ENCODE assay signal across 8 cellular contexts in the genomic region with DNA sequence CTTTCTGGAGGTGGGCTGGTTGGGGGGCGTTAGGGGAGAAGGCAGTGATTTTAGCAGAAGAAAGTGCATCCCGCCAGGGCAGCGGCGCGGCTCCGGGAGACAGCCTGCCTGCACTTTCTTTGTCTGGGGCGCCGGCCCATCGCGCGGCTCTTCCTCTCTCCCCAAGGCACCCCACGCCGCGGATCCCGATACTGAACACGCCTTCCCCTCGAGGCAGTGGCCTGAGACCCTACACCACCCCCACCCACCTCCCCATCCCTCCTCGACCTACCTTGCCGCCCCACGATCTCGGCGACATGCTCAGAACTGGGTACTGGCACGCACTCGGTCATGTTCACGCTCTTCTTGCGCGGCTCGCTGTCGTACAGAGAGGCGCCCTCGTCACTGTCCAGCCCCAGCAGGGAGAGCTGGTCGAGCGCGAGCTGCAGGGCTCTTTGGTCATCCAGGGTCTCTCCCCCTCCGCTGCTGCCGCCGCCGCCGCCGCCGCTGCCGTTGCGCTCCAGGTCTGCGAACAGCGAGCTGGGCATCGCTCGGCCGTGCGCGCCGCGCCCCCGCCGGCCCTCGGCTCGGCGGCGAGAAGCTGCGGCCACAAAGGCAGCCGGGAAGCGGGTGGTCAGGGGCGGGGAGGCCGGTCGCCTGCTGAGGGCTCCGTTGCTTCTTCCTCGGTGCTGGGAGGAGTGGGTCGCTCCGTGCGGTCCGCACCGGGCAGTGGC. TPM values are rescaled to one million over a fixed set of nuclear protein-coding genes. Genes with fewer than 3 reads are reported as not detected.
DNase-seq lines count a peak whose midpoint lies in the region; ATAC-seq and TF ChIP-seq lines count a peak whose summit lies in the region.

No MANE protein-coding gene starts in this region.

- CTCF ChIA-PET in BJ (lab: Yijun Ruan, JAX) (interaction anchor here (1.7 to 1.9 kb wide), 2 partner anchors 63 to 153 kb away, joined by 4 to 7 read pairs; no protein-coding TSS in a partner anchor), activated B cell treated with CpG ODN at 0.5 μM for 24 hours (lab: Charles Lee) (interaction anchor here (0.7 kb wide), 1 partner anchor 18 kb away, joined by 3 read pairs; no protein-coding TSS in a partner anchor)

- no peaks in the 10 kb centered on the region for H3K9me3 ChIP-seq in HUES48 (ENCODE audit: control insufficient read depth, insufficient read depth, low read length)

- H3K27ac ChIP-seq in HUES48 (ENCODE audit: low read depth, low read length), result peak overlapping the region; percentile 78
- peak overlapping the region; percentile 88 for H3K27ac ChIP-seq in substantia nigra (ENCODE audit: low read depth, low read length, poor library complexity, severe bottlenecking)

- POLR2A ChIA-PET in BJ (lab: Charles Lee), result interaction anchor here (0.8 kb wide), 1 partner anchor 29 kb away, joined by 5 read pairs; no protein-coding TSS in a partner anchor
- POLR2A ChIA-PET in activated B cell treated with CpG ODN at 0.5 μM for 24 hours (lab: Charles Lee), result no interaction called here

- H3K9ac ChIP-seq in HUES48 (ENCODE audit: low read depth, low read length), result peak overlapping the region; percentile 42

- ATAC-seq in GM19035 (IDR thresholded peaks at IDR 0.05; ENCODE audit: unreplicated experiment), result peak; percentile 11
- no peak for ATAC-seq in activated B cell treated with CpG ODN at 0.5 μM for 24 hours (ENCODE audit: low read depth)
- no peak for ATAC-seq in HG02840 (IDR thresholded peaks at IDR 0.05; ENCODE audit: low FRiP score, unreplicated experiment)

- H3K4me3 ChIP-seq in BJ (ENCODE audit: low read depth, low read length), result peak overlapping the region; percentile 87
- peak overlapping the region; percentile 87 for H3K4me3 ChIP-seq in HUES48 (ENCODE audit: low read depth, low read length)

- intact Hi-C loops in activated B cell treated with CpG ODN at 0.5 μM for 24 hours (cut with micrococcal nuclease), result loop anchor here (5.0 to 10.0 kb wide), 2 partner anchors 758 to 931 kb away; no protein-coding TSS in a partner anchor

- H3K27ac Mint-ChIP-seq in activated B cell treated with CpG ODN at 0.5 μM for 24 hours, result no peak overlapping the region
- peak overlapping the region; percentile 84 for H3K27ac Mint-ChIP-seq in endothelial cell (ENCODE audit: unreplicated experiment)
- H3K27ac Mint-ChIP-seq in mesothelial cell of epicardium, result peak overlapping the region; percentile 96

- TF ChIP-seq CTCF in BJ (IDR thresholded peaks at IDR 0.05; ENCODE audit: insufficient read depth, low read depth, low read length) (no peak), activated B cell treated with CpG ODN at 0.5 μM for 24 hours (IDR thresholded peaks at IDR 0.05) (no peak), endothelial cell (IDR thresholded peaks at IDR 0.05; ENCODE audit: unreplicated experiment) (no peak), mesothelial cell of epicardium (IDR thresholded peaks at IDR 0.05; ENCODE audit: unreplicated experiment) (no peak)

- H3K4me1 Mint-ChIP-seq in activated B cell treated with CpG ODN at 0.5 μM for 24 hours (peaks cover 16% of the 10 kb centered on the region), endothelial cell (ENCODE audit: unreplicated experiment) (peaks cover 42% of the 10 kb centered on the region), mesothelial cell of epicardium (peaks cover 36% of the 10 kb centered on the region)

- H3K4me3 Mint-ChIP-seq in activated B cell treated with CpG ODN at 0.5 μM for 24 hours, result peak overlapping the region; percentile 86
- H3K4me3 Mint-ChIP-seq in endothelial cell (ENCODE audit: unreplicated experiment), result peak overlapping the region; percentile 99
- peak overlapping the region; percentile 95 for H3K4me3 Mint-ChIP-seq in mesothelial cell of epicardium

- H3K9me3 Mint-ChIP-seq in activated B cell treated with CpG ODN at 0.5 μM for 24 hours (no peaks in the 10 kb centered on the region), endothelial cell (ENCODE audit: unreplicated experiment) (no peaks in the 10 kb centered on the region), mesothelial cell of epicardium (no peaks in the 10 kb centered on the region)

- H3K27me3 ChIP-seq in BJ (ENCODE audit: control insufficient read depth, insufficient read depth, low read length), result peaks cover 12% of the 10 kb centered on the region
- H3K27me3 ChIP-seq in HUES48 (ENCODE audit: control insufficient read depth, insufficient read depth, low read length), result peaks cover 53% of the 10 kb centered on the region

- peaks cover 1% of the 10 kb centered on the region for H3K36me3 Mint-ChIP-seq in activated B cell treated with CpG ODN at 0.5 μM for 24 hours (ENCODE audit: low read depth)
- H3K36me3 Mint-ChIP-seq in endothelial cell (ENCODE audit: low read depth, unreplicated experiment), result peaks cover 17% of the 10 kb centered on the region
- peaks cover 5% of the 10 kb centered on the region for H3K36me3 Mint-ChIP-seq in mesothelial cell of epicardium

- H3K36me3 ChIP-seq in BJ (ENCODE audit: control insufficient read depth, insufficient read depth, low read length), result peaks cover 6% of the 10 kb centered on the region
- no peaks in the 10 kb centered on the region; the same call in 1 of the 2 replicates for H3K36me3 ChIP-seq in HUES48 (ENCODE audit: control insufficient read depth, insufficient read depth, low read length)

- no peak for DNase-seq in BJ (ENCODE audit: low read depth)
- peak; percentile 32 for DNase-seq in activated B cell treated with CpG ODN at 0.5 μM for 24 hours
- peak; percentile 55 for DNase-seq in endothelial cell (ENCODE audit: low spot score)
- peak; percentile 34 to 48 for DNase-seq in mesothelial cell of epicardium (ENCODE audit: low spot score in 2 of 2, unreplicated experiment in 2 of 2)
- DNase-seq in substantia nigra (lab: John Stamatoyannopoulos, UW), result peak in 31 of 49 donors; percentile 29 to 78 (median 48)

- H3K4me1 ChIP-seq in HUES48 (ENCODE audit: control insufficient read depth, insufficient read depth, low read length), result peaks cover 11% of the 10 kb centered on the region

- peaks cover 22% of the 10 kb centered on the region for H3K27me3 Mint-ChIP-seq in activated B cell treated with CpG ODN at 0.5 μM for 24 hours
- peaks cover 13% of the 10 kb centered on the region for H3K27me3 Mint-ChIP-seq in endothelial cell (ENCODE audit: unreplicated experiment)
- peaks cover 24% of the 10 kb centered on the region for H3K27me3 Mint-ChIP-seq in mesothelial cell of epicardium (ENCODE audit: low read depth)

RNA-seq across cellular contexts. Expression of a gene that starts 0.5 kb away (rescaled TPM):
- polyA plus RNA-seq in BJ (2011; rRNA removed), result 2.7 and 4.9 TPM in 2 replicates
- polyA minus RNA-seq in BJ (2011; rRNA and poly(A)+ RNA removed), result 3.8 and 4.2 TPM in 2 replicates
- 0.12 and 0.31 TPM in 2 replicates for total RNA-seq in activated B cell treated with CpG ODN at 0.5 μM for 24 hours
- total RNA-seq in endothelial cell (ENCODE audit: unreplicated experiment), result 98.2 TPM
- 29.8 to 31.9 TPM (median 30.8 TPM) in 3 replicates for total RNA-seq in mesothelial cell of epicardium

Comparison
In these comparisons a context has a peak if more than half of its experiments do, and no peak if none do; other contexts are left out.
1. RNA of a gene that starts 0.5 kb away (total RNA-seq): 98.2 TPM in endothelial cell (single experiment) and 29.8 to 31.9 TPM in mesothelial cell of epicardium; 0.12 to 0.31 TPM in activated B cell treated with CpG ODN at 0.5 μM for 24 hours; every median in the first group is over 10 times any median in the second.
2. Peak in every context shown above with its lines, with median percentiles within 50 percentile points of each other: H3K4me3 Mint-ChIP-seq.